ENCODE assay signal across 25 cellular contexts in genomic region chr14:77556946-77557345, GRCh38. TPM values are rescaled to one million over a fixed set of nuclear protein-coding genes. Genes with fewer than 3 reads are reported as not detected.
DNase-seq lines count a peak whose midpoint lies in the region; ATAC-seq, FAIRE-seq and TF ChIP-seq lines count a peak whose summit lies in the region.
"Had no signal": no experiment of that assay in that cellular context is flagged by ENCODE, and none has a peak within 500 bp of the region (broad histone marks: within the 10 kb centered on the region; RNA-seq: fewer than 3 reads in every experiment).

No MANE protein-coding gene starts in this region.

- intact Hi-C loops in activated CD4-positive, alpha-beta T cell treated with anti-CD3 and anti-CD28 coated beads, Interleukin-2, amount 10 ng/mL, durations not matched to agents 24 days and 14 days (cut with micrococcal nuclease), result loop anchor here (10.0 kb wide), 2 partner anchors 148 to 182 kb away; partner anchors contain the start of genes ALKBH1, SAMD15, SLIRP and TMED8

- peak overlapping the region; percentile 2 for H3K27ac ChIP-seq in brain microvascular endothelial cell
- peak overlapping the region; percentile 85 for H3K27ac ChIP-seq in substantia nigra (ENCODE audit: low read depth, low read length, poor library complexity, severe bottlenecking)
- H3K27ac ChIP-seq: HL-60, PC-9, right lobe of liver, SK-N-MC, uterus had no signal

- H3K27me3 ChIP-seq in brain microvascular endothelial cell (replicated peaks), result no peaks in the 10 kb centered on the region
- H3K27me3 ChIP-seq: right lobe of liver, uterus had no signal

- no peak for ATAC-seq in GM21825 (IDR thresholded peaks at IDR 0.05; ENCODE audit: unreplicated experiment)
- ATAC-seq: stimulated activated naive CD8-positive, alpha-beta T cell treated with anti-CD3 and anti-CD28 coated beads, Interleukin-15, amount 100 ng/mL, for 72 hours had no signal

- H3K4me3 ChIP-seq in brain microvascular endothelial cell (ENCODE audit: low read depth, low read length), result no peak overlapping the region
- H3K4me3 ChIP-seq: PC-9, right lobe of liver, SK-N-MC, uterus had no signal

- no peaks in the 10 kb centered on the region for H3K27me3 Mint-ChIP-seq in activated CD4-positive, alpha-beta T cell treated with anti-CD3 and anti-CD28 coated beads, Interleukin-2, amount 10 ng/mL, durations not matched to agents 24 days and 14 days
- H3K27me3 Mint-ChIP-seq: activated CD4-positive, alpha-beta memory T cell treated with anti-CD3 and anti-CD28 coated beads, Interleukin-2, amount 10 ng/mL, durations not matched to agents 7 days and 5 days; CD8-positive, alpha-beta memory T cell; stimulated activated naive CD8-positive, alpha-beta T cell treated with anti-CD3 and anti-CD28 coated beads, Interleukin-15, amount 100 ng/mL, for 72 hours had no signal

- no peak for FAIRE-seq in D721Med (lab: Jason Lieb, UNC)
- FAIRE-seq: endothelial cell of umbilical vein, TTC549 had no signal

- no peaks in the 10 kb centered on the region for H3K9me3 Mint-ChIP-seq in activated CD4-positive, alpha-beta T cell treated with anti-CD3 and anti-CD28 coated beads, Interleukin-2, amount 10 ng/mL, durations not matched to agents 24 days and 14 days
- H3K9me3 Mint-ChIP-seq: activated CD4-positive, alpha-beta memory T cell treated with anti-CD3 and anti-CD28 coated beads, Interleukin-2, amount 10 ng/mL, durations not matched to agents 7 days and 5 days; CD8-positive, alpha-beta memory T cell; mesothelial cell of epicardium; stimulated activated naive CD8-positive, alpha-beta T cell treated with anti-CD3 and anti-CD28 coated beads, Interleukin-15, amount 100 ng/mL, for 72 hours had no signal

- DNase-seq in activated CD4-positive, alpha-beta T cell treated with anti-CD3 and anti-CD28 coated beads, Interleukin-2, amount 10 ng/mL, durations not matched to agents 24 days and 14 days, result no peak
- DNase-seq in activated CD4-positive, alpha-beta T cell treated with anti-CD3 and anti-CD28 coated beads for 48 hours, result no peak
- peak; percentile 60 for DNase-seq in NAMALWA (ENCODE audit: low spot score)
- DNase-seq in brain microvascular endothelial cell, result no peak
- no peak for DNase-seq in substantia nigra (lab: John Stamatoyannopoulos, UW)
- no peak for DNase-seq in erythroblast (lab: John Stamatoyannopoulos, UW)
- DNase-seq in D721Med (ENCODE audit: insufficient read length, low spot score), result no peak
- DNase-seq: activated CD4-positive, alpha-beta memory T cell treated with anti-CD3 and anti-CD28 coated beads, Interleukin-2, amount 10 ng/mL, durations not matched to agents 7 days and 5 days; aorta; CD8-positive, alpha-beta memory T cell; DND-41; foreskin fibroblast; NCI-H1092; NCI-H2107; NCI-H526; PC-9; right lobe of liver; stimulated activated naive CD8-positive, alpha-beta T cell treated with anti-CD3 and anti-CD28 coated beads, Interleukin-15, amount 100 ng/mL, for 72 hours; uterus had no signal

- no peak for TF ChIP-seq CTCF in brain microvascular endothelial cell (IDR thresholded peaks at IDR 0.05; ENCODE audit: low read depth, low read length, missing control alignments)
- TF ChIP-seq CTCF in D721Med (IDR thresholded peaks at IDR 0.05; ENCODE audit: insufficient read depth, missing control alignments), result no peak

- peaks cover 55% of the 10 kb centered on the region for H3K36me3 Mint-ChIP-seq in activated CD4-positive, alpha-beta T cell treated with anti-CD3 and anti-CD28 coated beads, Interleukin-2, amount 10 ng/mL, durations not matched to agents 24 days and 14 days (ENCODE audit: low read depth)

- no peak for TF ChIP-seq POLR2A in erythroblast (IDR thresholded peaks at IDR 0.05; ENCODE audit: low read length)

- in situ Hi-C loops in brain microvascular endothelial cell (cut with HindIII; ENCODE audit: low pct_ligation_motif_present, low sequenced_read_pairs), result no loop called here

- peaks cover 23% of the 10 kb centered on the region for H3K36me3 ChIP-seq in brain microvascular endothelial cell (replicated peaks)
- H3K36me3 ChIP-seq: uterus had no signal

- H3K4me3 Mint-ChIP-seq in activated CD4-positive, alpha-beta T cell treated with anti-CD3 and anti-CD28 coated beads, Interleukin-2, amount 10 ng/mL, durations not matched to agents 24 days and 14 days, result peak overlapping the region; percentile 47
- H3K4me3 Mint-ChIP-seq: activated CD4-positive, alpha-beta memory T cell treated with anti-CD3 and anti-CD28 coated beads, Interleukin-2, amount 10 ng/mL, durations not matched to agents 7 days and 5 days; CD8-positive, alpha-beta memory T cell; mesothelial cell of epicardium; stimulated activated naive CD8-positive, alpha-beta T cell treated with anti-CD3 and anti-CD28 coated beads, Interleukin-15, amount 100 ng/mL, for 72 hours had no signal

- peak overlapping the region; percentile 83 for H3K27ac Mint-ChIP-seq in activated CD4-positive, alpha-beta T cell treated with anti-CD3 and anti-CD28 coated beads, Interleukin-2, amount 10 ng/mL, durations not matched to agents 24 days and 14 days
- H3K27ac Mint-ChIP-seq: activated CD4-positive, alpha-beta memory T cell treated with anti-CD3 and anti-CD28 coated beads, Interleukin-2, amount 10 ng/mL, durations not matched to agents 7 days and 5 days; mesothelial cell of epicardium; stimulated activated naive CD8-positive, alpha-beta T cell treated with anti-CD3 and anti-CD28 coated beads, Interleukin-15, amount 100 ng/mL, for 72 hours had no signal

- peaks cover 21% of the 10 kb centered on the region for H3K4me1 Mint-ChIP-seq in activated CD4-positive, alpha-beta T cell treated with anti-CD3 and anti-CD28 coated beads, Interleukin-2, amount 10 ng/mL, durations not matched to agents 24 days and 14 days

RNA-seq across cellular contexts. Expression of gene ISM2, which starts 58.3 kb away (rescaled TPM):
- total RNA-seq in activated CD4-positive, alpha-beta T cell treated with anti-CD3 and anti-CD28 coated beads, Interleukin-2, amount 10 ng/mL, durations not matched to agents 24 days and 14 days, result 0.07 and 0.12 TPM in 2 replicates
- total RNA-seq: activated CD4-positive, alpha-beta memory T cell treated with anti-CD3 and anti-CD28 coated beads, Interleukin-2, amount 10 ng/mL, durations not matched to agents 7 days and 5 days; CD8-positive, alpha-beta memory T cell; endothelial cell of umbilical vein; PC-9 had no signal

RNA-seq across cellular contexts. Expression of gene SPTLC2, which starts 59.5 kb away (rescaled TPM):
- total RNA-seq in activated CD4-positive, alpha-beta T cell treated with anti-CD3 and anti-CD28 coated beads, Interleukin-2, amount 10 ng/mL, durations not matched to agents 24 days and 14 days, result 26.6 and 28.3 TPM in 2 replicates
